16 cellular contexts compared by ENCODE assay signal in genomic region chr17:62987136-62987535, GRCh38. TPM values are rescaled to one million over a fixed set of nuclear protein-coding genes. Genes with fewer than 3 reads are reported as not detected.
DNase-seq lines count a peak whose midpoint lies in the region; ATAC-seq, FAIRE-seq and TF ChIP-seq lines count a peak whose summit lies in the region.
"Had no signal": no experiment of that assay in that cellular context is flagged by ENCODE, and none has a peak within 500 bp of the region (broad histone marks: within the 10 kb centered on the region; RNA-seq: fewer than 3 reads in every experiment).

No MANE protein-coding gene starts in this region.

- H3K27me3 ChIP-seq in BJ (ENCODE audit: control insufficient read depth, insufficient read depth, low read length) (no peaks in the 10 kb centered on the region), IMR-90 (ENCODE audit: control insufficient read depth, insufficient read depth, low read length) (no peaks in the 10 kb centered on the region), astrocyte (ENCODE audit: insufficient read depth, low read length) (no peaks in the 10 kb centered on the region), keratinocyte (ENCODE audit: control insufficient read depth, extremely low read depth, insufficient read depth, low read length) (no peaks in the 10 kb centered on the region), esophagus muscularis mucosa (no peaks in the 10 kb centered on the region)

- H3K4me1 Mint-ChIP-seq in astrocyte (ENCODE audit: low read depth, unreplicated experiment) = peaks cover 21% of the 10 kb centered on the region

- H4K20me1 ChIP-seq in IMR-90 (ENCODE audit: insufficient read depth, low read length) = peaks cover 77% of the 10 kb centered on the region
- H4K20me1 ChIP-seq in astrocyte (ENCODE audit: insufficient read depth, low read length) = peaks cover 78% of the 10 kb centered on the region
- peaks cover 15% of the 10 kb centered on the region for H4K20me1 ChIP-seq in keratinocyte (ENCODE audit: control insufficient read depth, extremely low read depth, insufficient read depth, low read length)

- no peaks in the 10 kb centered on the region for H3K27me3 Mint-ChIP-seq in astrocyte (ENCODE audit: low read depth, unreplicated experiment)
- H3K27me3 Mint-ChIP-seq: CD4-positive, alpha-beta memory T cell had no signal

- H3K9me1 ChIP-seq in IMR-90 (ENCODE audit: insufficient read depth, low read length) (peaks cover 12% of the 10 kb centered on the region), keratinocyte (ENCODE audit: control insufficient read depth, extremely low read depth, insufficient read depth, low read length) (peaks cover 4% of the 10 kb centered on the region)

- H3K9me3 Mint-ChIP-seq in astrocyte (ENCODE audit: unreplicated experiment) = peaks cover 3% of the 10 kb centered on the region

- no peak overlapping the region for H2BK120ac ChIP-seq in IMR-90 (ENCODE audit: low read depth, low read length)

- H3K9ac ChIP-seq in IMR-90 (ENCODE audit: low read depth, low read length) (no peak overlapping the region), astrocyte (ENCODE audit: low read length) (no peak overlapping the region), keratinocyte (ENCODE audit: control insufficient read depth, extremely low read depth, insufficient read depth, low read length) (no peak overlapping the region)

- CTCF ChIA-PET in BJ (lab: Yijun Ruan, JAX) (interaction anchor here (0.6 to 0.9 kb wide), 2 partner anchors 11 to 12 kb away, joined by 3 to 4 read pairs; no protein-coding TSS in a partner anchor), IMR-90 (lab: Yijun Ruan, JAX) (interaction anchor here (0.6 kb wide), 2 partner anchors 67 to 420 kb away, joined by 4 read pairs; no protein-coding TSS in a partner anchor)

- dilution Hi-C loops in IMR-90 (cut with HindIII; ENCODE audit: low sequenced_read_pairs, unreplicated experiment) (no loop called here), keratinocyte (cut with MboI; ENCODE audit: extremely low pct_ligation_motif_present, low sequenced_read_pairs) (no loop called here)

- FAIRE-seq in astrocyte (lab: Jason Lieb, UNC) (no peak), keratinocyte (lab: Jason Lieb, UNC) (no peak)
- FAIRE-seq: colon, islet of Langerhans had no signal

- peaks cover 15 to 62% of the 10 kb centered on the region in 2 experiments for H3K79me1 ChIP-seq in IMR-90 (ENCODE audit: low read depth in 1 of 2, low read length in 2 of 2)

- H2AK5ac ChIP-seq in IMR-90 (ENCODE audit: low read depth, low read length) = no peak overlapping the region

- H4K5ac ChIP-seq in IMR-90 (ENCODE audit: low read depth, low read length) = no peak overlapping the region

- no peak overlapping the region for H3K23ac ChIP-seq in IMR-90 (ENCODE audit: low read depth, low read length)

- no peak for TF ChIP-seq EP300 in esophagus muscularis mucosa (IDR thresholded peaks at IDR 0.05)

- H2BK20ac ChIP-seq in IMR-90 (ENCODE audit: low read depth, low read length) = no peak overlapping the region

- DNase-seq in BJ (ENCODE audit: low read depth) (no peak), IMR-90 (no peak), astrocyte (ENCODE audit: low read depth) (no peak), keratinocyte (ENCODE audit: low read depth, low spot score) (no peak), HuH-7.5 (ENCODE audit: low spot score) (no peak), esophagus muscularis mucosa (ENCODE audit: extremely low spot score) (no peak), G401 (ENCODE audit: low spot score) (no peak), NCI-H146 treated with DMSO at 0.1 percent for 48 hours (lab: John Stamatoyannopoulos, UW; ENCODE audit: unreplicated experiment) (no peak)
- DNase-seq: activated CD8-positive, alpha-beta T cell treated with anti-CD3 and anti-CD28 coated beads, Interleukin-2, amount 10 ng/mL, durations not matched to agents 7 days and 5 days; activated naive CD4-positive, alpha-beta T cell treated with Interleukin-2 at 50 U/mL for 16 hours; CD4-positive, alpha-beta memory T cell; NCI-H2107 had no signal

- no peaks in the 10 kb centered on the region for H3K36me3 ChIP-seq in BJ (ENCODE audit: control insufficient read depth, insufficient read depth, low read length)
- H3K36me3 ChIP-seq in IMR-90 (ENCODE audit: control insufficient read depth, insufficient read depth, low read length) = no peaks in the 10 kb centered on the region
- H3K36me3 ChIP-seq in astrocyte (ENCODE audit: insufficient read depth, low read length) = peaks cover 2% of the 10 kb centered on the region
- H3K36me3 ChIP-seq in keratinocyte (ENCODE audit: control insufficient read depth in 2 of 2, extremely low read depth in 1 of 2, insufficient read depth in 2 of 2, low read length in 2 of 2) = no peaks in the 10 kb centered on the region
- no peaks in the 10 kb centered on the region for H3K36me3 ChIP-seq in esophagus muscularis mucosa

- no peak overlapping the region for H3K27ac ChIP-seq in IMR-90 (ENCODE audit: insufficient read depth, low read length)
- no peak overlapping the region for H3K27ac ChIP-seq in astrocyte (ENCODE audit: low read depth, low read length)
- no peak overlapping the region for H3K27ac ChIP-seq in keratinocyte (ENCODE audit: control insufficient read depth, insufficient read depth, low read length)
- no peak overlapping the region for H3K27ac ChIP-seq in esophagus muscularis mucosa (replicated peaks in 1 of 4)

- no peak overlapping the region for H3K27ac Mint-ChIP-seq in astrocyte (ENCODE audit: unreplicated experiment)
- H3K27ac Mint-ChIP-seq: activated CD8-positive, alpha-beta T cell treated with anti-CD3 and anti-CD28 coated beads, Interleukin-2, amount 10 ng/mL, durations not matched to agents 7 days and 5 days; CD4-positive, alpha-beta memory T cell; T-helper 1 cell treated with Interleukin-12 subunit alpha and Interleukin-12 subunit beta and Interleukin-4 antibody, amounts not matched to agents 30 μg/mL and 1 μg/mL, for 36 hours had no signal

- no peak overlapping the region for H2BK15ac ChIP-seq in IMR-90 (ENCODE audit: low read depth, low read length)

- no peak overlapping the region for H2BK5ac ChIP-seq in IMR-90 (ENCODE audit: low read depth, low read length, poor library complexity, severe bottlenecking)

- H2AK9ac ChIP-seq in IMR-90 (replicated peaks; ENCODE audit: low read depth, low read length, poor library complexity) = no peak overlapping the region

- H3K4me1 ChIP-seq in IMR-90 (ENCODE audit: control insufficient read depth, insufficient read depth, low read length) (peaks cover 7% of the 10 kb centered on the region), astrocyte (ENCODE audit: insufficient read depth, low read length) (no peaks in the 10 kb centered on the region), keratinocyte (ENCODE audit: control insufficient read depth, extremely low read depth, insufficient read depth, low read length) (no peaks in the 10 kb centered on the region), esophagus muscularis mucosa (peaks cover 0 to 5% (median 0%) of the 10 kb centered on the region in 4 donors)

- H3K14ac ChIP-seq in IMR-90 (replicated peaks; ENCODE audit: low read depth, low read length) = no peak overlapping the region

- TF ChIP-seq POLR2A in IMR-90 (IDR thresholded peaks at IDR 0.05; ENCODE audit: low read depth, low read length) (no peak), esophagus muscularis mucosa (IDR thresholded peaks at IDR 0.05; ENCODE audit: low read depth) (no peak)

- no peaks in the 10 kb centered on the region for H3K36me3 Mint-ChIP-seq in astrocyte (ENCODE audit: low read depth, unreplicated experiment)

- H3K4ac ChIP-seq in IMR-90 (ENCODE audit: low read depth, low read length) = no peak overlapping the region

- intact Hi-C loops in IMR-90 (cut with micrococcal nuclease) (no loop called here), esophagus muscularis mucosa (cut with DNase I) (no loop called here)

- 0 out of 2 replicates have a peak, but pooled peaks cover 2% of the 10 kb centered on the region for H3K9me3 ChIP-seq in IMR-90 (ENCODE audit: control insufficient read depth, insufficient read depth, low read length)
- H3K9me3 ChIP-seq in astrocyte (ENCODE audit: insufficient read depth, low read depth, low read length) = no peaks in the 10 kb centered on the region
- H3K9me3 ChIP-seq in keratinocyte (ENCODE audit: control insufficient read depth, low read depth, low read length) = no peaks in the 10 kb centered on the region
- peaks cover 0 to 13% (median 6%) of the 10 kb centered on the region in 4 donors for H3K9me3 ChIP-seq in esophagus muscularis mucosa

- no peak overlapping the region for H4K8ac ChIP-seq in IMR-90 (ENCODE audit: low read depth in 2 of 2, low read length in 2 of 2)

- TF ChIP-seq RAD21 in IMR-90 (IDR thresholded peaks at IDR 0.05; ENCODE audit: low read length) = no peak

- no peak overlapping the region for H3K4me2 ChIP-seq in IMR-90 (ENCODE audit: low read depth, low read length)
- H3K4me2 ChIP-seq in astrocyte (ENCODE audit: low read length) = no peak overlapping the region
- H3K4me2 ChIP-seq in keratinocyte (ENCODE audit: control insufficient read depth, extremely low read depth, insufficient read depth, low read depth, low read length) = no peak overlapping the region

- H3K4me3 ChIP-seq in BJ (ENCODE audit: low read depth, low read length) (no peak overlapping the region), IMR-90 (ENCODE audit: insufficient read depth, low read depth, low read length) (no peak overlapping the region), astrocyte (ENCODE audit: insufficient read depth, low read depth, low read length) (no peak overlapping the region), keratinocyte (ENCODE audit: control insufficient read depth in 2 of 3, extremely low read depth in 1 of 3, insufficient read depth in 2 of 3, low read depth in 1 of 3, low read length in 3 of 3) (no peak overlapping the region), esophagus muscularis mucosa (no peak overlapping the region)

- H3K4me3 Mint-ChIP-seq in astrocyte (ENCODE audit: unreplicated experiment) = no peak overlapping the region
- H3K4me3 Mint-ChIP-seq: activated CD8-positive, alpha-beta T cell treated with anti-CD3 and anti-CD28 coated beads, Interleukin-2, amount 10 ng/mL, durations not matched to agents 7 days and 5 days; CD4-positive, alpha-beta memory T cell; T-helper 1 cell treated with Interleukin-12 subunit alpha and Interleukin-12 subunit beta and Interleukin-4 antibody, amounts not matched to agents 30 μg/mL and 1 μg/mL, for 36 hours had no signal

- no TSS peak for BruUV-seq in IMR-90 (replicated peaks; lab: Mats Ljungman, UMichigan)

- H4K91ac ChIP-seq in IMR-90 (ENCODE audit: insufficient read depth, low read depth, low read length) = no peak overlapping the region

- no peak overlapping the region for H3K18ac ChIP-seq in IMR-90 (ENCODE audit: low read depth, low read length)

- H3K79me2 ChIP-seq in astrocyte (ENCODE audit: insufficient read depth, low read length) (peaks cover 99% of the 10 kb centered on the region), keratinocyte (ENCODE audit: control insufficient read depth, insufficient read depth, low read length) (peaks cover 98% of the 10 kb centered on the region)

- ATAC-seq in IMR-90 (ENCODE audit: low read depth) = no peak
- ATAC-seq: activated CD8-positive, alpha-beta T cell treated with anti-CD3 and anti-CD28 coated beads, Interleukin-2, amount 10 ng/mL, durations not matched to agents 7 days and 5 days; sciatic nerve had no signal

- H2AFZ ChIP-seq in IMR-90 (replicated peaks; ENCODE audit: low read length, poor library complexity) = no peak overlapping the region
- no peak overlapping the region for H2AFZ ChIP-seq in astrocyte (ENCODE audit: low read depth, low read length)
- H2AFZ ChIP-seq in keratinocyte (ENCODE audit: control insufficient read depth, low read length) = no peak overlapping the region

- WGBS in IMR-90 (ENCODE audit: extremely low coverage in 2 of 2, insufficient read length in 1 of 2), 2 experiments = 78% methylated on average over 4 of the region's 7 CpGs; no CpG with 5 or more reads in 1 of the 2 experiments
- WGBS in esophagus muscularis mucosa = 98% methylated on average over 6 of the region's 7 CpGs

- H3K56ac ChIP-seq in IMR-90 (ENCODE audit: extremely low read depth, insufficient read depth, low read length) = no peak overlapping the region

- in situ Hi-C loops in IMR-90 (cut with MboI; ENCODE audit: low sequenced_read_pairs) (no loop called here), G401 (cut with HindIII; ENCODE audit: low sequenced_read_pairs) (no loop called here)

- POLR2A ChIA-PET in BJ (lab: Charles Lee) = no interaction called here
- POLR2A ChIA-PET in IMR-90 (lab: Charles Lee; ENCODE audit: unreplicated experiment) = no interaction called here

- TF ChIP-seq CTCF in BJ (IDR thresholded peaks at IDR 0.05; ENCODE audit: insufficient read depth, low read depth, low read length) = peak; percentile 26; the same call in 1 of the 2 replicates
- peak; percentile 27; the same call in 1 of the 2 replicates for TF ChIP-seq CTCF in IMR-90 (conservative IDR thresholded peaks at IDR 0.05; ENCODE audit: low read depth, low read length)
- peak; percentile 13 for TF ChIP-seq CTCF in astrocyte (IDR thresholded peaks at IDR 0.05; ENCODE audit: insufficient read depth, low read depth, low read length)
- TF ChIP-seq CTCF in keratinocyte (optimal IDR thresholded peaks at IDR 0.05 in 1 of 3, IDR thresholded peaks at IDR 0.05 in 1 of 3, conservative IDR thresholded peaks at IDR 0.05 in 1 of 3; ENCODE audit: extremely low read depth in 1 of 3, insufficient read depth in 2 of 3, low read length in 3 of 3) = peak; percentile 26 to 53 (median 46)
- TF ChIP-seq CTCF in esophagus muscularis mucosa (IDR thresholded peaks at IDR 0.05) = no peak

RNA-seq across cellular contexts. Expression of gene TANC2, which starts 21.1 kb away (rescaled TPM):
- polyA plus RNA-seq in BJ (2011; rRNA removed) (19.3 and 27.5 TPM in 2 replicates), IMR-90 (2012; rRNA removed) (18.5 and 20.6 TPM in 2 replicates), keratinocyte (19.9 to 30.5 TPM (median 22.4 TPM) in 3 replicates)
- 295 and 379 TPM in 2 replicates for polyA minus RNA-seq in BJ (2011; rRNA and poly(A)+ RNA removed)
- total RNA-seq in IMR-90 (2012; rRNA removed) (40.0 and 41.4 TPM in 2 replicates), astrocyte (62.2 and 66.9 TPM in 2 replicates), esophagus muscularis mucosa (10 to 100 TPM in 3 of 4 donors, 1 to 10 TPM in 1; 7.5 to 21.3 (median 14.6) TPM)
- 3.9 and 6.7 TPM in 2 replicates for polyA plus RNA-seq in IMR-90 (2012; cell fraction: cytosol; rRNA removed)
- 14.4 and 33.2 TPM in 2 replicates for polyA plus RNA-seq in IMR-90 (2012; cell fraction: nucleus; rRNA removed; ENCODE audit: low replicate concordance)
- polyA plus RNA-seq in keratinocyte (2011; ENCODE audit: low read depth) = 9.5 TPM
- polyA plus RNA-seq in keratinocyte (2011; cell fraction: cytosol; rRNA removed) = 24.8 and 29.3 TPM in 2 replicates
- 75.3 and 109 TPM in 2 replicates for polyA plus RNA-seq in keratinocyte (2011; cell fraction: nucleus; rRNA removed)
- polyA plus RNA-seq in keratinocyte (2012; ENCODE audit: low replicate concordance) = 24.4 and 25.5 TPM in 2 replicates
- 351 to 386 TPM (median 378 TPM) in 3 replicates for polyA minus RNA-seq in keratinocyte
- polyA minus RNA-seq in keratinocyte (2011; cell fraction: cytosol; rRNA and poly(A)+ RNA removed) = 97.6 TPM
- 296 and 581 TPM in 2 replicates for polyA minus RNA-seq in keratinocyte (2011; cell fraction: nucleus; rRNA and poly(A)+ RNA removed)
- 0.71 and 3.6 TPM in 2 replicates for total RNA-seq in G401 (2014; rRNA removed; shearing (Covaris generic))

Comparison
In these comparisons a context has a peak if more than half of its experiments do, and no peak if none do; other contexts are left out.
1. CTCF ChIP-seq: peak in BJ (single experiment), IMR-90 (single experiment), astrocyte (single experiment) and keratinocyte (3 of 3); none in esophagus muscularis mucosa (0 of 3).